ENCODE assay signal across 1 cellular context in the genomic region with DNA sequence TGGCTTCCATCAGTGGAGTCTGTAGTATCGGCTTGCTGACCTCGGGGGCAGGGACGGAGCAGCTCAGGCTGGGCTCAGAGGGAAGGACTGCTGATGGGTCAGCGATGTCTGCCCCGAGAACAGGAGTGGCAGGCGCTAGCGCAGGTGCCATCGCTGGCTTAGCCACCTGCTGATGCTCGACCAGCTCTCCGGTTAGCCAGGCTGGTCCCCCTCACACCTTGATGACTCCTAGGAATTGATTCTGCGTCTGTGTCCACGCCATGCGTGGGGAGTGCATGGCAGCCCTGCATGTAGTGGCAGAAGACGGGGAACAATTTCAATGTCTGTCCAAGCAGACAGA.
TF ChIP-seq lines count a peak whose summit lies in the region.

No MANE protein-coding gene starts in this region.

TF ChIP-seq in HepG2, 621 proteins besides CTCF, POLR2A, EP300 and RAD21 (continued from another document):
- no peak for TF ChIP-seq ZNF451 (CRISPR knock-in tag; IDR thresholded peaks at IDR 0.05)
- TF ChIP-seq BRD4 (CRISPR knock-in tag; IDR thresholded peaks at IDR 0.05), result 0 out of 2 replicates have a peak, but pooled peaks have one; percentile 16
- TF ChIP-seq KAT8 (CRISPR knock-in tag; IDR thresholded peaks at IDR 0.05), result no peak
- TF ChIP-seq ARNT (IDR thresholded peaks at IDR 0.05), result no peak
- peak; percentile 9; the same call in 1 of the 2 replicates for TF ChIP-seq HOXA3 (CRISPR knock-in tag; IDR thresholded peaks at IDR 0.05)
- TF ChIP-seq ATF3 (CRISPR knock-in tag; IDR thresholded peaks at IDR 0.05), result no peak
- TF ChIP-seq TGIF2 (CRISPR knock-in tag; IDR thresholded peaks at IDR 0.05), result no peak
- no peak for TF ChIP-seq ZNF17 (CRISPR knock-in tag; IDR thresholded peaks at IDR 0.05)
- 0 out of 2 replicates have a peak, but pooled peaks have one; percentile 7 for TF ChIP-seq ZNF552 (CRISPR knock-in tag; IDR thresholded peaks at IDR 0.05; ENCODE audit: borderline replicate concordance)
- TF ChIP-seq ZNF501 (CRISPR knock-in tag; IDR thresholded peaks at IDR 0.05), result no peak
- TF ChIP-seq CSRNP1 (CRISPR knock-in tag; IDR thresholded peaks at IDR 0.05), result no peak
- no peak for TF ChIP-seq KDM5B (CRISPR knock-in tag; IDR thresholded peaks at IDR 0.05; ENCODE audit: borderline replicate concordance)
- TF ChIP-seq SMYD3 (CRISPR knock-in tag; IDR thresholded peaks at IDR 0.05), result no peak
- TF ChIP-seq MYC (CRISPR knock-in tag; IDR thresholded peaks at IDR 0.05; ENCODE audit: borderline replicate concordance), result 0 out of 2 replicates have a peak, but pooled peaks have one; percentile 9
- TF ChIP-seq EHMT2 (IDR thresholded peaks at IDR 0.05; ENCODE audit: borderline replicate concordance, low read depth, low read length), result no peak
- TF ChIP-seq TAF1 (CRISPR knock-in tag; IDR thresholded peaks at IDR 0.05), result no peak
- no peak for TF ChIP-seq ZNF484 (CRISPR knock-in tag; IDR thresholded peaks at IDR 0.05; ENCODE audit: borderline replicate concordance, low read depth)
- TF ChIP-seq PCBP1 (IDR thresholded peaks at IDR 0.05; ENCODE audit: borderline replicate concordance, low read depth, low read length), result no peak
- no peak for TF ChIP-seq ZNF337 (CRISPR knock-in tag; IDR thresholded peaks at IDR 0.05; ENCODE audit: borderline replicate concordance, low read depth)
- TF ChIP-seq ZNF607 (CRISPR knock-in tag; IDR thresholded peaks at IDR 0.05; ENCODE audit: borderline replicate concordance), result no peak
- no peak for TF ChIP-seq ZNF777 (CRISPR knock-in tag; IDR thresholded peaks at IDR 0.05)
- no peak for TF ChIP-seq ZUFSP (CRISPR knock-in tag; IDR thresholded peaks at IDR 0.05; ENCODE audit: borderline replicate concordance)
- TF ChIP-seq NCOA2 (CRISPR knock-in tag; IDR thresholded peaks at IDR 0.05), result no peak
- no peak for TF ChIP-seq ZNF350 (CRISPR knock-in tag; IDR thresholded peaks at IDR 0.05; ENCODE audit: borderline replicate concordance, low read depth)
- no peak for TF ChIP-seq SAFB2 (CRISPR knock-in tag; IDR thresholded peaks at IDR 0.05; ENCODE audit: borderline replicate concordance, low read depth)
- no peak for TF ChIP-seq GLI4 (CRISPR knock-in tag; IDR thresholded peaks at IDR 0.05; ENCODE audit: borderline replicate concordance)
- TF ChIP-seq, protein P1, sequence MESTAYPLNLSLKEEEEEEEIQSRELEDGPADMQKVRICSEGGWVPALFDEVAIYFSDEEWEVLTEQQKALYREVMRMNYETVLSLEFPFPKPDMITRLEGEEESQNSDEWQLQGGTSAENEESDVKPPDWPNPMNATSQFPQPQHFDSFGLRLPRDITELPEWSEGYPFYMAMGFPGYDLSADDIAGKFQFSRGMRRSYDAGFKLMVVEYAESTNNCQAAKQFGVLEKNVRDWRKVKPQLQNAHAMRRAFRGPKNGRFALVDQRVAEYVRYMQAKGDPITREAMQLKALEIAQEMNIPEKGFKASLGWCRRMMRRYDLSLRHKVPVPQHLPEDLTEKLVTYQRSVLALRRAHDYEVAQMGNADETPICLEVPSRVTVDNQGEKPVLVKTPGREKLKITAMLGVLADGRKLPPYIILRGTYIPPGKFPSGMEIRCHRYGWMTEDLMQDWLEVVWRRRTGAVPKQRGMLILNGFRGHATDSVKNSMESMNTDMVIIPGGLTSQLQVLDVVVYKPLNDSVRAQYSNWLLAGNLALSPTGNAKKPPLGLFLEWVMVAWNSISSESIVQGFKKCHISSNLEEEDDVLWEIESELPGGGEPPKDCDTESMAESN (CRISPR knock-in tag; conservative IDR thresholded peaks at IDR 0.05), result no peak
